Comparison of ENCODE assay signal across 12 cellular contexts in the genomic region with DNA sequence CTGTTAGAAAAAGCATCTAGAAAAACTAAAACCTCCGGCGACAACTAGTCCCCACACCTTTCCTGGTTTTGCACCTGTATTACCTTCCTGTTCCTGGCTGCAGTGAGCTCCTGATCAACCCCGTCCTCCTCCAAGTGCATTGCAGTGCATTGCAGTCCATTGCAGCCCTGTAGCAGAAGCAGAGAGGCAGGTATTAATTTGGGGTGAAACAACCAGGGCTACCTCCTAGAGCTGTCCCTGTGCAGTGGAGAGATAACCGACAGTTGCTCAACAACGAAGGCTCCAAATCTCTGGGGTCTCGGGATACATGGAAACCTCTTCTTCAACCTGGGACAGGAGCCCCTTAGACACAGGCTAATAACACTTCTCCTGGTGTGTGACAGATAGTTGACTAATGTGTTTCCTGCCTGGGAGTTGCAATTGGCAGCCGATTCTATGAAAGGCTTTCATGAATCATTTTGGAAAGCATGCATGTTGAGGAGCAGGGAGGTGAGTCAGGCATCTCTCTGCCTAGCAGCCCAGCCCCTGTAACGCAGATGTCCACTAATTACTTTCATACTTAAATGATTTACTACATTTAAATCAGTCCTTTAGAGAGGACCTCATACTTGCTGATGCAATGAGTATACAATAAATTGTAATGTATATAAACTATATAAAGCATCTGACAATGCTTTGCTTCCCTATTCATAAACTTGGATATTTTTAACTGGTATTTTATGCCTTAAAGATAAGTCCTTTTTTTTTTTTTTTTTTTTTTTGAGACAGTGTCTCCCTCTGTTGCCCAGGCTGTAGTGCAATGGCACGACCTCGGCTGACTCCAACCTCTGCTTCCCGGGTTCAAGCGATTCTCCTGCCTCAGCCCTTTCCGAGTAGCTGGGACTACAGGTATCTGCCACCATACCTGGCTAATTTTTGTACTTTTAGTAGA. TPM values are rescaled to one million over a fixed set of nuclear protein-coding genes. Genes with fewer than 3 reads are reported as not detected.
DNase-seq lines count a peak whose midpoint lies in the region; ATAC-seq and TF ChIP-seq lines count a peak whose summit lies in the region.
"Had no signal": no experiment of that assay in that cellular context is flagged by ENCODE, and none has a peak within 500 bp of the region (broad histone marks: within the 10 kb centered on the region; RNA-seq: fewer than 3 reads in every experiment).

No MANE protein-coding gene starts in this region.

- H3K36me3 ChIP-seq in Peyer's patch, result no peaks in the 10 kb centered on the region
- H3K36me3 ChIP-seq: upper lobe of right lung had no signal

- no peak overlapping the region for H3K27ac ChIP-seq in Peyer's patch
- H3K27ac ChIP-seq: upper lobe of right lung had no signal

- CTCF ChIA-PET in HEK293T (lab: Yijun Ruan, JAX), result interaction anchor here (0.8 kb wide), 1 partner anchor 468 kb away, joined by 4 read pairs; no protein-coding TSS in a partner anchor

- H3K4me3 ChIP-seq in Peyer's patch, result no peak overlapping the region
- H3K4me3 ChIP-seq: skin epidermis, upper lobe of right lung had no signal

- POLR2A ChIA-PET in HEK293T (lab: Yijun Ruan, JAX), result no interaction called here

- TF ChIP-seq POLR2A in Peyer's patch (IDR thresholded peaks at IDR 0.05), result no peak

- H3K4me1 ChIP-seq in Peyer's patch, result no peaks in the 10 kb centered on the region
- H3K4me1 ChIP-seq: upper lobe of right lung had no signal

- ATAC-seq in SK-N-SH treated with all-trans-retinoic acid at 6 μM for 48 hours (peak; percentile 96), HG02798 (IDR thresholded peaks at IDR 0.05; ENCODE audit: poor library complexity, unreplicated experiment) (no peak)
- ATAC-seq: upper lobe of right lung had no signal

- no peak for TF ChIP-seq CTCF in Peyer's patch (IDR thresholded peaks at IDR 0.05)

- no peaks in the 10 kb centered on the region for H3K27me3 ChIP-seq in Peyer's patch
- H3K27me3 ChIP-seq: upper lobe of right lung had no signal

- H3K9me3 ChIP-seq in Peyer's patch, result no peaks in the 10 kb centered on the region
- H3K9me3 ChIP-seq: upper lobe of right lung had no signal

- DNase-seq in ACHN (peak; percentile 93), HEK293T (ENCODE audit: extremely low spot score) (no peak), glomerular visceral epithelial cell (ENCODE audit: extremely low spot score) (peak; percentile 60), Peyer's patch (no peak), NCI-H187 (lab: John Stamatoyannopoulos, UW) (no peak), mesenteric fat pad (ENCODE audit: low spot score) (no peak)
- DNase-seq: activated naive CD4-positive, alpha-beta T cell; T-helper 2 cell; upper lobe of right lung had no signal

- in situ Hi-C loops in ACHN (cut with HindIII; ENCODE audit: low pct_ligation_motif_present, low pct_unique_long_range_greater_than_20kb, low sequenced_read_pairs), result no loop called here

TF ChIP-seq in HEK293T, 16 proteins besides CTCF, POLR2A, EP300 and RAD21:
- no peak for TF ChIP-seq FOXA1 (IDR thresholded peaks at IDR 0.05)
- TF ChIP-seq, protein P1, sequence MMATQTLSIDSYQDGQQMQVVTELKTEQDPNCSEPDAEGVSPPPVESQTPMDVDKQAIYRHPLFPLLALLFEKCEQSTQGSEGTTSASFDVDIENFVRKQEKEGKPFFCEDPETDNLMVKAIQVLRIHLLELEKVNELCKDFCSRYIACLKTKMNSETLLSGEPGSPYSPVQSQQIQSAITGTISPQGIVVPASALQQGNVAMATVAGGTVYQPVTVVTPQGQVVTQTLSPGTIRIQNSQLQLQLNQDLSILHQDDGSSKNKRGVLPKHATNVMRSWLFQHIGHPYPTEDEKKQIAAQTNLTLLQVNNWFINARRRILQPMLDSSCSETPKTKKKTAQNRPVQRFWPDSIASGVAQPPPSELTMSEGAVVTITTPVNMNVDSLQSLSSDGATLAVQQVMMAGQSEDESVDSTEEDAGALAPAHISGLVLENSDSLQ (IDR thresholded peaks at IDR 0.05), result peak; percentile 17; the same call in 1 of the 2 replicates

TF ChIP-seq in SK-N-SH treated with all-trans-retinoic acid at 6 μM for 48 hours, 23 proteins besides CTCF, POLR2A, EP300 and RAD21:
- TF ChIP-seq ZC3H10 (CRISPR knock-in tag; IDR thresholded peaks at IDR 0.05), result peak; percentile 68; the same call in 1 of the 2 replicates
- 0 out of 2 replicates have a peak, but pooled peaks have one; percentile 67 for TF ChIP-seq TOX (CRISPR knock-in tag; IDR thresholded peaks at IDR 0.05; ENCODE audit: borderline replicate concordance)
- TF ChIP-seq ZFP30 (CRISPR knock-in tag; IDR thresholded peaks at IDR 0.05), result no peak
- TF ChIP-seq ZNF8 (CRISPR knock-in tag; IDR thresholded peaks at IDR 0.05), result no peak
- TF ChIP-seq, protein P2, sequence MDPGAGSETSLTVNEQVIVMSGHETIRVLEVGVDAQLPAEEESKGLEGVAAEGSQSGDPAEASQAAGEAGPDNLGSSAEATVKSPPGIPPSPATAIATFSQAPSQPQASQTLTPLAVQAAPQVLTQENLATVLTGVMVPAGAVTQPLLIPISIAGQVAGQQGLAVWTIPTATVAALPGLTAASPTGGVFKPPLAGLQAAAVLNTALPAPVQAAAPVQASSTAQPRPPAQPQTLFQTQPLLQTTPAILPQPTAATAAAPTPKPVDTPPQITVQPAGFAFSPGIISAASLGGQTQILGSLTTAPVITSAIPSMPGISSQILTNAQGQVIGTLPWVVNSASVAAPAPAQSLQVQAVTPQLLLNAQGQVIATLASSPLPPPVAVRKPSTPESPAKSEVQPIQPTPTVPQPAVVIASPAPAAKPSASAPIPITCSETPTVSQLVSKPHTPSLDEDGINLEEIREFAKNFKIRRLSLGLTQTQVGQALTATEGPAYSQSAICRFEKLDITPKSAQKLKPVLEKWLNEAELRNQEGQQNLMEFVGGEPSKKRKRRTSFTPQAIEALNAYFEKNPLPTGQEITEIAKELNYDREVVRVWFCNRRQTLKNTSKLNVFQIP (CRISPR knock-in tag; IDR thresholded peaks at IDR 0.05; ENCODE audit: borderline replicate concordance, low read depth), result 0 out of 2 replicates have a peak, but pooled peaks have one; percentile 4
- TF ChIP-seq ISL1 (CRISPR knock-in tag; IDR thresholded peaks at IDR 0.05), result peak; percentile 86
- peak; percentile 35; the same call in 1 of the 2 replicates for TF ChIP-seq ZFP3 (CRISPR knock-in tag; IDR thresholded peaks at IDR 0.05)
- no peak for TF ChIP-seq ZNF565 (CRISPR knock-in tag; conservative IDR thresholded peaks at IDR 0.05; ENCODE audit: low read depth)

RNA-seq across cellular contexts. Expression of a gene that starts 59.0 kb away (rescaled TPM):
- total RNA-seq in Peyer's patch (100 to 1,000 TPM in 3 of 4 donors, 10 to 100 TPM in 1; 23.1 to 242 (median 145) TPM), mesenteric fat pad (3.1 TPM)

Comparison
In these comparisons a context has a peak if more than half of its experiments do, and no peak if none do; other contexts are left out.
1. DNase-seq: peak in ACHN (single experiment) and glomerular visceral epithelial cell (single experiment); none in HEK293T (single experiment), Peyer's patch (0 of 3), NCI-H187 (0 of 2) and mesenteric fat pad (single experiment).